ENCODE assay signal across 19 cellular contexts in the genomic region with DNA sequence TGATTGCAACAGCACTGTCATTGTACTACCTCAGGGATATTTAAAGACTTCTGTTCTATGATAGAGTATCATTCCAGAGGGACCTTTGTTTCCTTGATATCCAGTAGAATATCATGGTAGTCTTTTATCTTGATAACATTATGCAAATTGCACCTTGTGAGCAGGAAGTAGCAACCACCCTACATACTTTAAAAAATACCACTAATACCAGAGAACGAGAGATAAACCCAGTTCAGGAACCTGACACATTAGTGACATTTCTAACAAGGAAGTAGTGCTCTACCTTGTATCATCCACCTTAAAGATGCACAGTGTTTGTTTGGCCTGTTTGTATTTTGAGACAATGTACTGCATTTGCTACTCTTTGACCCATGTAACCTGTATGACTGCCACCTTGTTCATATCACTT. TPM values are rescaled to one million over a fixed set of nuclear protein-coding genes. Genes with fewer than 3 reads are reported as not detected.
A peak's percentile ranks its signal among the peaks of the same experiment; 100 is the strongest.
DNase-seq lines count a peak whose midpoint lies in the region; ATAC-seq, FAIRE-seq and TF ChIP-seq lines count a peak whose summit lies in the region.
"Had no signal": no experiment of that assay in that cellular context is flagged by ENCODE, and none has a peak within 500 bp of the region (broad histone marks: within the 10 kb centered on the region; RNA-seq: fewer than 3 reads in every experiment).

No MANE protein-coding gene starts in this region.

- no peak overlapping the region for H3K23ac ChIP-seq in trophoblast cell (ENCODE audit: low read length)

- H3K9me3 Mint-ChIP-seq in CD8-positive, alpha-beta memory T cell = no peaks in the 10 kb centered on the region
- H3K9me3 Mint-ChIP-seq in effector memory CD8-positive, alpha-beta T cell = no peaks in the 10 kb centered on the region

- no peak overlapping the region for H3K18ac ChIP-seq in trophoblast cell (ENCODE audit: low read length)

- no peak overlapping the region for H3K9ac ChIP-seq in trophoblast cell (ENCODE audit: low read length)

- POLR2A ChIA-PET in CD8-positive, alpha-beta memory T cell (lab: Charles Lee) = no interaction called here

- H2BK120ac ChIP-seq in trophoblast cell (ENCODE audit: insufficient read depth, low read length, poor library complexity) = no peak overlapping the region

- H3K79me2 ChIP-seq in trophoblast cell (ENCODE audit: control insufficient read depth, insufficient read depth, low read length, poor library complexity) = no peaks in the 10 kb centered on the region

- no peak overlapping the region for H2BK5ac ChIP-seq in trophoblast cell (ENCODE audit: low read depth, low read length, poor library complexity)

- no CpG with 5 or more reads among the region's 1 CpG for WGBS in trophoblast cell (ENCODE audit: extremely low coverage, insufficient coverage, insufficient read length)

- H3K4me3 ChIP-seq in CD8-positive, alpha-beta memory T cell (ENCODE audit: low read length) = no peak overlapping the region
- H3K4me3 ChIP-seq in trophoblast cell (ENCODE audit: low read depth, low read length) (no peak overlapping the region), dorsolateral prefrontal cortex (no peak overlapping the region)
- H3K4me3 ChIP-seq: GM23338 had no signal

- intact Hi-C loops in dorsolateral prefrontal cortex (cut with DNase I) = loop anchor here in 1 of 2 donors (5.0 kb wide), 1 partner anchor 236 kb away; no protein-coding TSS in a partner anchor

- TF ChIP-seq CTCF in dorsolateral prefrontal cortex (IDR thresholded peaks at IDR 0.05 in 54 of 56, conservative IDR thresholded peaks at IDR 0.05 in 2 of 56; ENCODE audit: low read depth in 1 of 56, partially characterized antibody in 56 of 56) = no peak

- no peaks in the 10 kb centered on the region for H3K9me3 ChIP-seq in CD8-positive, alpha-beta memory T cell (ENCODE audit: low read length)
- H3K9me3 ChIP-seq in trophoblast cell (ENCODE audit: insufficient read depth, low read depth, low read length) = peaks cover 6% of the 10 kb centered on the region
- H3K9me3 ChIP-seq in T-helper 17 cell (ENCODE audit: control insufficient read depth, low read length, poor library complexity, severe bottlenecking) = no peaks in the 10 kb centered on the region

- no peak overlapping the region for H3K27ac ChIP-seq in CD8-positive, alpha-beta memory T cell (ENCODE audit: low read depth, low read length)
- H3K27ac ChIP-seq in trophoblast cell (ENCODE audit: low read depth, low read length) (no peak overlapping the region), dorsolateral prefrontal cortex (no peak overlapping the region)
- H3K27ac ChIP-seq: RWPE1 had no signal

- H2BK12ac ChIP-seq in trophoblast cell (ENCODE audit: low read length) = no peak overlapping the region

- no peak overlapping the region for H4K8ac ChIP-seq in trophoblast cell (ENCODE audit: low read depth, low read length)

- no peak overlapping the region for H3K4ac ChIP-seq in trophoblast cell (ENCODE audit: low read depth, low read length)

- peaks cover 8% of the 10 kb centered on the region for H3K4me1 ChIP-seq in CD8-positive, alpha-beta memory T cell (ENCODE audit: insufficient read depth, low read length)
- no peaks in the 10 kb centered on the region for H3K4me1 ChIP-seq in trophoblast cell (ENCODE audit: control insufficient read depth in 1 of 2, insufficient read depth in 2 of 2, low read length in 2 of 2)

- H3K79me1 ChIP-seq in trophoblast cell (ENCODE audit: low read length) = no peaks in the 10 kb centered on the region

- no peak overlapping the region for H3K4me2 ChIP-seq in trophoblast cell (ENCODE audit: low read length)
- H3K4me2 ChIP-seq: GM23338 had no signal

- CTCF ChIA-PET in CD8-positive, alpha-beta memory T cell (lab: Charles Lee) = interaction anchor here (1.2 to 4.3 kb wide), 3 partner anchors 236 to 322 kb away, joined by 3 to 16 read pairs (median 6); no protein-coding TSS in a partner anchor

- H3K27me3 Mint-ChIP-seq in CD8-positive, alpha-beta memory T cell = peaks cover 0 to 11% of the 10 kb centered on the region in 2 donors
- H3K27me3 Mint-ChIP-seq in effector memory CD8-positive, alpha-beta T cell = peaks cover 0 to 8% of the 10 kb centered on the region in 2 donors
- H3K27me3 Mint-ChIP-seq in T-helper 17 cell = peaks cover 22% of the 10 kb centered on the region

- no peaks in the 10 kb centered on the region for H3K36me3 Mint-ChIP-seq in CD8-positive, alpha-beta memory T cell
- H3K36me3 Mint-ChIP-seq in effector memory CD8-positive, alpha-beta T cell (ENCODE audit: insufficient read depth) = no peaks in the 10 kb centered on the region
- H3K36me3 Mint-ChIP-seq in T-helper 17 cell (ENCODE audit: low read depth) = no peaks in the 10 kb centered on the region

- no peak for DNase-seq in CD8-positive, alpha-beta memory T cell
- DNase-seq in GM12891 (ENCODE audit: insufficient read length, low spot score) = no peak
- DNase-seq in effector memory CD8-positive, alpha-beta T cell = no peak
- DNase-seq in trophoblast cell = peak; percentile 36 to 87
- no peak for DNase-seq in T-helper 17 cell
- no peak for DNase-seq in globus pallidus (ENCODE audit: low spot score)
- no peak for DNase-seq in dorsolateral prefrontal cortex
- DNase-seq: C1 segment of cervical spinal cord, COR-L47, EL, NCI-H1048, NCI-H146, NCI-H2081 treated with DMSO at 0.1 percent for 48 hours, NCI-H510A, NCI-H774, PC-3 had no signal

- no peak overlapping the region for H3K14ac ChIP-seq in trophoblast cell (ENCODE audit: low read length)

- peak; percentile 57 for ATAC-seq in effector memory CD8-positive, alpha-beta T cell (replicated peaks)
- ATAC-seq in T-helper 17 cell = no peak
- ATAC-seq: GM23338, HCT116, PC-3 had no signal

- H3K36me3 ChIP-seq in CD8-positive, alpha-beta memory T cell (ENCODE audit: insufficient read depth, low read length) = no peaks in the 10 kb centered on the region
- H3K36me3 ChIP-seq in trophoblast cell (ENCODE audit: control insufficient read depth in 1 of 2, insufficient read depth in 2 of 2, low read length in 2 of 2) = no peaks in the 10 kb centered on the region

- no peak overlapping the region for H4K91ac ChIP-seq in trophoblast cell (ENCODE audit: low read depth, low read length)

- no peaks in the 10 kb centered on the region for H3K27me3 ChIP-seq in CD8-positive, alpha-beta memory T cell (ENCODE audit: insufficient read depth, low read length, poor library complexity, severe bottlenecking)
- H3K27me3 ChIP-seq in trophoblast cell (ENCODE audit: insufficient read depth, low read length) (no peaks in the 10 kb centered on the region), dorsolateral prefrontal cortex (no peaks in the 10 kb centered on the region)

- H2AK5ac ChIP-seq in trophoblast cell (ENCODE audit: low read length) = no peak overlapping the region

- peaks cover 7 to 16% (median 15%) of the 10 kb centered on the region in 3 donors for H3K4me1 Mint-ChIP-seq in CD8-positive, alpha-beta memory T cell
- peaks cover 2 to 18% of the 10 kb centered on the region in 2 donors for H3K4me1 Mint-ChIP-seq in effector memory CD8-positive, alpha-beta T cell (ENCODE audit: low read depth in 2 of 2)
- H3K4me1 Mint-ChIP-seq in T-helper 17 cell = peaks cover 13% of the 10 kb centered on the region

- peak; percentile 35 for FAIRE-seq in GM12891 (lab: Jason Lieb, UNC)

- no peak for TF ChIP-seq POLR2A in GM12891 (IDR thresholded peaks at IDR 0.05; ENCODE audit: low read depth, low read length)

- no peak overlapping the region for H2AFZ ChIP-seq in trophoblast cell (ENCODE audit: insufficient read depth, low read length, poor library complexity)
- H2AFZ ChIP-seq: GM23338 had no signal

- peak overlapping the region in 5 of 8 donors; percentile 17 to 68 (median 52) for H3K27ac Mint-ChIP-seq in CD8-positive, alpha-beta memory T cell
- H3K27ac Mint-ChIP-seq in effector memory CD8-positive, alpha-beta T cell = peak overlapping the region in 1 of 2 donors; percentile 76
- no peak overlapping the region for H3K27ac Mint-ChIP-seq in T-helper 17 cell
- H3K27ac Mint-ChIP-seq: GM23338 had no signal

- no peak overlapping the region for H4K12ac ChIP-seq in trophoblast cell (ENCODE audit: low read depth, low read length)

- no peak overlapping the region for H3K4me3 Mint-ChIP-seq in CD8-positive, alpha-beta memory T cell
- no peak overlapping the region for H3K4me3 Mint-ChIP-seq in effector memory CD8-positive, alpha-beta T cell
- no peak overlapping the region for H3K4me3 Mint-ChIP-seq in T-helper 17 cell
- H3K4me3 Mint-ChIP-seq: GM23338 had no signal

TF ChIP-seq in GM12891, 5 proteins besides CTCF, POLR2A, EP300 and RAD21:
- TF ChIP-seq POLR2AphosphoS5 (IDR thresholded peaks at IDR 0.05; ENCODE audit: low read depth, low read length) (no peak), TAF1 (IDR thresholded peaks at IDR 0.05; ENCODE audit: low read depth, low read length) (no peak), PAX5 (IDR thresholded peaks at IDR 0.05; ENCODE audit: insufficient read depth, low read length, severe bottlenecking) (no peak), POU2F2 (IDR thresholded peaks at IDR 0.05; ENCODE audit: low read depth, low read length) (no peak), SPI1 (IDR thresholded peaks at IDR 0.05; ENCODE audit: low read depth, low read length) (no peak)

RNA-seq across cellular contexts. Expression of gene MAP4K5, which starts 8.8 kb away (rescaled TPM):
- total RNA-seq in CD8-positive, alpha-beta memory T cell = 10 to 100 TPM; 35.2 to 36.4 TPM
- polyA plus RNA-seq in CD8-positive, alpha-beta memory T cell = 26.1 TPM
- polyA plus RNA-seq in GM12891 (2012; ENCODE audit: low read depth, missing spikeins) = 7.8 TPM
- polyA plus RNA-seq in trophoblast cell (2013) = 33.2 and 35.4 TPM in 2 replicates
- total RNA-seq in T-helper 17 cell = 10 to 100 TPM; 36.3 to 39.9 TPM
- total RNA-seq in dorsolateral prefrontal cortex = 100 to 1,000 TPM in 54 of 120 experiments, 10 to 100 TPM in 66; 52.1 to 233 (median 97.3) TPM

RNA-seq across cellular contexts. Expression of gene ATL1, which starts 18.8 kb away (rescaled TPM):
- 1 to 10 TPM in 1 of 2 experiments, under 1 TPM in 1; 0.81 to 1.3 TPM for total RNA-seq in CD8-positive, alpha-beta memory T cell
- 2.4 TPM for polyA plus RNA-seq in CD8-positive, alpha-beta memory T cell
- polyA plus RNA-seq in GM12891 (2012; ENCODE audit: low read depth, missing spikeins) = 0.37 TPM
- polyA plus RNA-seq in trophoblast cell (2013) = 0.93 and 1.1 TPM in 2 replicates
- total RNA-seq in T-helper 17 cell (1 to 10 TPM; 1.6 to 5.2 TPM), dorsolateral prefrontal cortex (100 to 1,000 TPM in 60 of 120 experiments, 10 to 100 TPM in 60; 29.5 to 146 (median 100.0) TPM)

Comparison
In these comparisons a context has a peak if more than half of its experiments do, and no peak if none do; other contexts are left out.
1. DNase-seq: peak in trophoblast cell (2 of 2); none in CD8-positive, alpha-beta memory T cell (0 of 5), GM12891 (single experiment), effector memory CD8-positive, alpha-beta T cell (0 of 3), T-helper 17 cell (0 of 3), globus pallidus (single experiment) and dorsolateral prefrontal cortex (0 of 10).
2. RNA of gene ATL1, which starts 18.8 kb away (total RNA-seq): 29.5 to 146 TPM in dorsolateral prefrontal cortex; 1.6 to 5.2 TPM in T-helper 17 cell and 0.81 to 1.3 TPM in CD8-positive, alpha-beta memory T cell; every median in the first group is over 4 times any median in the second.